8 cellular contexts compared by ENCODE assay signal in genomic region chr10:74176380-74177139, GRCh38. TPM values are rescaled to one million over a fixed set of nuclear protein-coding genes. Genes with fewer than 3 reads are reported as not detected.
DNase-seq lines count a peak whose midpoint lies in the region; ATAC-seq and TF ChIP-seq lines count a peak whose summit lies in the region.

No MANE protein-coding gene starts in this region.

- H3K9ac ChIP-seq in IMR-90 (ENCODE audit: low read depth, low read length): peak overlapping the region; percentile 79

- no peaks in the 10 kb centered on the region for H3K27me3 ChIP-seq in IMR-90 (ENCODE audit: control insufficient read depth, insufficient read depth, low read length)

- H2BK5ac ChIP-seq in IMR-90 (ENCODE audit: low read depth, low read length, poor library complexity, severe bottlenecking): peak overlapping the region; percentile 71

- no peak overlapping the region for H2BK20ac ChIP-seq in IMR-90 (ENCODE audit: low read depth, low read length)

- POLR2A ChIA-PET in IMR-90 (lab: Charles Lee; ENCODE audit: unreplicated experiment): interaction anchor here (0.6 kb wide), 3 partner anchors 22 to 1011 kb away, joined by 3 read pairs; no protein-coding TSS in a partner anchor
- POLR2A ChIA-PET in OCI-LY7 (lab: Charles Lee): interaction anchor here (0.6 to 3.1 kb wide), 6 partner anchors 10 to 561 kb away, joined by 3 to 25 read pairs (median 4); partner anchors contain the start of genes ADK and AP3M1

- H3K18ac ChIP-seq in IMR-90 (ENCODE audit: low read depth, low read length): peak overlapping the region; percentile 15

- H3K27ac ChIP-seq in IMR-90 (ENCODE audit: insufficient read depth, low read length): peak overlapping the region; percentile 40
- H3K27ac ChIP-seq in OCI-LY7 (ENCODE audit: low read depth, low read length, poor library complexity, severe bottlenecking): peak overlapping the region; percentile 52
- H3K27ac ChIP-seq in epithelial cell of prostate: peak overlapping the region; percentile 95

- H3K79me2 ChIP-seq in OCI-LY7 (ENCODE audit: insufficient read depth, low read depth, low read length): peaks cover 37% of the 10 kb centered on the region; the same call in 1 of the 2 replicates

- dilution Hi-C loops in IMR-90 (cut with HindIII; ENCODE audit: low sequenced_read_pairs, unreplicated experiment): no loop called here

- TF ChIP-seq CTCF in IMR-90 (conservative IDR thresholded peaks at IDR 0.05; ENCODE audit: low read depth, low read length): no peak
- TF ChIP-seq CTCF in OCI-LY7 (conservative IDR thresholded peaks at IDR 0.05; ENCODE audit: low read length): no peak
- TF ChIP-seq CTCF in mucosa of descending colon (IDR thresholded peaks at IDR 0.05): no peak

- peak overlapping the region; percentile 82 for H3K4me3 ChIP-seq in IMR-90 (ENCODE audit: insufficient read depth, low read depth, low read length)
- peak overlapping the region; percentile 74 for H3K4me3 ChIP-seq in OCI-LY7 (ENCODE audit: low read depth, low read length, poor library complexity, severe bottlenecking)
- H3K4me3 ChIP-seq in mucosa of descending colon: peak overlapping the region; percentile 48

- H3K23ac ChIP-seq in IMR-90 (ENCODE audit: low read depth, low read length): peak overlapping the region; percentile 74

- WGBS in IMR-90 (ENCODE audit: extremely low coverage in 2 of 2, insufficient read length in 1 of 2), 2 experiments: 0% methylated on average over 50 of the region's 72 CpGs; no CpG with 5 or more reads in 1 of the 2 experiments

- CTCF ChIA-PET in IMR-90 (lab: Yijun Ruan, JAX): no interaction called here
- CTCF ChIA-PET in OCI-LY7 (lab: Charles Lee; ENCODE audit: unreplicated experiment): no interaction called here

- peak overlapping the region; percentile 93 for H3K56ac ChIP-seq in IMR-90 (ENCODE audit: extremely low read depth, insufficient read depth, low read length)

- peak; percentile 87 for ATAC-seq in GM21529 (IDR thresholded peaks at IDR 0.05; ENCODE audit: unreplicated experiment)
- ATAC-seq in IMR-90 (ENCODE audit: low read depth): peak; percentile 99
- ATAC-seq in mucosa of descending colon: peak; percentile 94

- H4K20me1 ChIP-seq in IMR-90 (ENCODE audit: insufficient read depth, low read length): no peaks in the 10 kb centered on the region
- no peaks in the 10 kb centered on the region for H4K20me1 ChIP-seq in OCI-LY7 (ENCODE audit: insufficient read depth, low read length)

- DNase-seq in DMS114 treated with DMSO at 0.1 percent for 48 hours (lab: John Stamatoyannopoulos, UW; ENCODE audit: unreplicated experiment) (peak; percentile 95), IMR-90 (peak; percentile 92), OCI-LY7 (ENCODE audit: low spot score) (peak; percentile 91), activated T-cell treated with anti-CD3 and anti-CD28 coated beads for 4 hours (peak; percentile 90), epithelial cell of prostate (ENCODE audit: low read depth, low spot score) (peak; percentile 77), mucosa of descending colon (peak; percentile 96 to 98 (median 96))
- DNase-seq in stimulated activated CD8-positive, alpha-beta memory T cell treated with anti-CD3 and anti-CD28 coated beads, Interleukin-4, amount 100 ng/mL, for 1 hour (ENCODE audit: low read depth in 2 of 2, low spot score in 1 of 2): peak; percentile 84 to 90

- peak overlapping the region; percentile 81 for H3K14ac ChIP-seq in IMR-90 (replicated peaks; ENCODE audit: low read depth, low read length)

- H2BK15ac ChIP-seq in IMR-90 (ENCODE audit: low read depth, low read length): peak overlapping the region; percentile 45; the same call in 1 of the 3 replicates

- H3K4ac ChIP-seq in IMR-90 (ENCODE audit: low read depth, low read length): peak overlapping the region; percentile 61

- TF ChIP-seq RAD21 in IMR-90 (IDR thresholded peaks at IDR 0.05; ENCODE audit: low read length): no peak

- H4K8ac ChIP-seq in IMR-90 (ENCODE audit: low read depth in 2 of 2, low read length in 2 of 2): peak overlapping the region; percentile 80 to 97

- H2AK9ac ChIP-seq in IMR-90 (replicated peaks; ENCODE audit: low read depth, low read length, poor library complexity): peak overlapping the region; percentile 90

- H3K4me2 ChIP-seq in IMR-90 (ENCODE audit: low read depth, low read length) (peak overlapping the region; percentile 83), OCI-LY7 (ENCODE audit: low read length) (peak overlapping the region; percentile 78)

- peak overlapping the region; percentile 73 for H4K91ac ChIP-seq in IMR-90 (ENCODE audit: insufficient read depth, low read depth, low read length)

- H2AK5ac ChIP-seq in IMR-90 (ENCODE audit: low read depth, low read length): peak overlapping the region; percentile 77; the same call in 1 of the 2 replicates

- TF ChIP-seq POLR2A in IMR-90 (IDR thresholded peaks at IDR 0.05; ENCODE audit: low read depth, low read length): peak; percentile 98

- no peaks in the 10 kb centered on the region; the same call in 1 of the 2 replicates for H3K4me1 ChIP-seq in IMR-90 (ENCODE audit: control insufficient read depth, insufficient read depth, low read length)
- H3K4me1 ChIP-seq in OCI-LY7 (ENCODE audit: insufficient read depth, low read length, poor library complexity, severe bottlenecking): peaks cover 20% of the 10 kb centered on the region
- H3K4me1 ChIP-seq in mucosa of descending colon (ENCODE audit: low read depth): peaks cover 6% of the 10 kb centered on the region

- intact Hi-C loops in IMR-90 (cut with micrococcal nuclease): no loop called here
- intact Hi-C loops in OCI-LY7 (cut with micrococcal nuclease; ENCODE audit: unreplicated experiment): loop anchor here (1.0 kb wide), 1 partner anchor 25 kb away; the partner anchor contains the start of gene ADK
- intact Hi-C loops in mucosa of descending colon (cut with DNase I, micrococcal nuclease): no loop called here

- in situ Hi-C loops in IMR-90 (cut with MboI; ENCODE audit: low sequenced_read_pairs): no loop called here

- H3K9me3 ChIP-seq in IMR-90 (ENCODE audit: control insufficient read depth, insufficient read depth, low read length) (no peaks in the 10 kb centered on the region), OCI-LY7 (ENCODE audit: low read length) (no peaks in the 10 kb centered on the region), mucosa of descending colon (no peaks in the 10 kb centered on the region)

- H4K5ac ChIP-seq in IMR-90 (ENCODE audit: low read depth, low read length): peak overlapping the region; percentile 48

- BruUV-seq in IMR-90 (replicated peaks; lab: Mats Ljungman, UMichigan) (no TSS peak), OCI-LY7 (replicated peaks; lab: Mats Ljungman, UMichigan) (no TSS peak)

- peak overlapping the region; percentile 36 for H2BK120ac ChIP-seq in IMR-90 (ENCODE audit: low read depth, low read length)

- no peaks in the 10 kb centered on the region for H3K9me2 ChIP-seq in OCI-LY7 (ENCODE audit: insufficient read depth, low read length)

- peaks cover 8 to 42% of the 10 kb centered on the region in 2 experiments; a peak in 3 of 4 replicates for H3K79me1 ChIP-seq in IMR-90 (ENCODE audit: low read depth in 1 of 2, low read length in 2 of 2)

- no peaks in the 10 kb centered on the region for H3K36me3 ChIP-seq in IMR-90 (ENCODE audit: control insufficient read depth, insufficient read depth, low read length)
- no peaks in the 10 kb centered on the region for H3K36me3 ChIP-seq in OCI-LY7 (ENCODE audit: insufficient read depth, low read length)
- H3K36me3 ChIP-seq in mucosa of descending colon (ENCODE audit: low read depth): no peaks in the 10 kb centered on the region

- peaks cover 6% of the 10 kb centered on the region for H3K9me1 ChIP-seq in IMR-90 (ENCODE audit: insufficient read depth, low read length)

- H2AFZ ChIP-seq in IMR-90 (replicated peaks; ENCODE audit: low read length, poor library complexity) (peak overlapping the region; percentile 98), OCI-LY7 (ENCODE audit: low read length) (peak overlapping the region; percentile 93)

TF ChIP-seq in IMR-90, 13 proteins besides CTCF, POLR2A, EP300 and RAD21:
- TF ChIP-seq BHLHE40 (IDR thresholded peaks at IDR 0.05; ENCODE audit: low read depth, low read length) (peak; percentile 97), CHD1 (IDR thresholded peaks at IDR 0.05; ENCODE audit: low read depth, low read length) (no peak; the same call in 1 of the 2 replicates), MXI1 (IDR thresholded peaks at IDR 0.05; ENCODE audit: borderline replicate concordance, low read depth, low read length) (peak; percentile 89), NFE2L2 (IDR thresholded peaks at IDR 0.05; ENCODE audit: low read depth, low read length) (no peak), RCOR1 (IDR thresholded peaks at IDR 0.05; ENCODE audit: insufficient replicate concordance, low read length) (peak; percentile 18), MAZ (IDR thresholded peaks at IDR 0.05; ENCODE audit: borderline replicate concordance, low read depth, low read length) (no peak; the same call in 1 of the 2 replicates), SMC3 (IDR thresholded peaks at IDR 0.05; ENCODE audit: low read depth, low read length) (no peak), FOS (IDR thresholded peaks at IDR 0.05; ENCODE audit: low read depth, low read length) (no peak; the same call in 1 of the 2 replicates), RFX5 (IDR thresholded peaks at IDR 0.05; ENCODE audit: low read depth, low read length) (no peak), USF2 (IDR thresholded peaks at IDR 0.05; ENCODE audit: low read depth, low read length) (peak; percentile 96)

RNA-seq across cellular contexts. Expression of gene ADK, which starts 25.5 kb away (rescaled TPM):
- total RNA-seq in IMR-90 (2012; rRNA removed) (40.9 and 50.8 TPM in 2 replicates), OCI-LY7 (2022) (31.1 and 39.0 TPM in 2 replicates), mucosa of descending colon (10 to 100 TPM; 13.8 to 24.0 (median 22.9) TPM)
- 24.0 and 30.6 TPM in 2 replicates for polyA plus RNA-seq in IMR-90 (2012; rRNA removed)
- polyA plus RNA-seq in IMR-90 (2012; cell fraction: cytosol; rRNA removed): 6.3 and 10.5 TPM in 2 replicates
- polyA plus RNA-seq in IMR-90 (2012; cell fraction: nucleus; rRNA removed; ENCODE audit: low replicate concordance): 2.0 and 9.9 TPM in 2 replicates
- 20.2 and 26.4 TPM in 2 replicates for total RNA-seq in OCI-LY7 (2014; rRNA removed; shearing (Covaris generic))

RNA-seq across cellular contexts. Expression of gene AP3M1, which starts 25.9 kb away (rescaled TPM):
- 46.4 and 50.8 TPM in 2 replicates for total RNA-seq in IMR-90 (2012; rRNA removed)
- polyA plus RNA-seq in IMR-90 (2012; rRNA removed): 21.6 and 26.6 TPM in 2 replicates
- polyA plus RNA-seq in IMR-90 (2012; cell fraction: cytosol; rRNA removed): 5.7 and 10.3 TPM in 2 replicates
- 3.2 and 22.1 TPM in 2 replicates for polyA plus RNA-seq in IMR-90 (2012; cell fraction: nucleus; rRNA removed; ENCODE audit: low replicate concordance)
- total RNA-seq in OCI-LY7 (2014; rRNA removed; shearing (Covaris generic)): 29.1 and 35.5 TPM in 2 replicates
- 53.6 and 54.2 TPM in 2 replicates for total RNA-seq in OCI-LY7 (2022)
- 10 to 100 TPM; 25.3 to 36.9 (median 33.7) TPM for total RNA-seq in mucosa of descending colon

Comparison
In these comparisons a context has a peak if more than half of its experiments do, and no peak if none do; other contexts are left out.
1. Peak in every context shown above with its lines: DNase-seq, ATAC-seq, H3K4me3 ChIP-seq and H3K27ac ChIP-seq.
2. H3K27ac ChIP-seq: peak in every context shown above with its lines; median percentile 95 in epithelial cell of prostate; 52 in OCI-LY7; 40 in IMR-90.